In the genomic region with DNA sequence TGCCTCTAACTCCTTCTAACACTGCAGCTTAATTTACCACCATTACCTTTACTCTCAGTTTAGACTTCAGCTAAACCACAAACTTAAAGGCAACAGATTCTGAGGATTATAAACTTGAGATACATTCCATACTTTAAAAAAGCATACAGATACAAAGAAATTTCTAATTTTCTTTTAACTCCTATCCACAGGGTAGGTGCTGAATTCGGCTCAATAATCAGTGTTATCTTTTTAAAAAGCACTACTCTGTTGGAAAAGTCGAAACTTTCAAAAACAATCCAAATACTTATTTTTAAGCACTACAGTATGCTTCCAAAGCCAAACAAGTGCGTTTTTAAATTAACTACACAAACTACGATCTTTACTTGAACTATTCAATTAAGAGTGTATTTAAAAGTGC, we compare ENCODE assay signal across 9 cellular contexts. TPM values are rescaled to one million over a fixed set of nuclear protein-coding genes. Genes with fewer than 3 reads are reported as not detected.
DNase-seq lines count a peak whose midpoint lies in the region; ATAC-seq and TF ChIP-seq lines count a peak whose summit lies in the region.
"Had no signal": no experiment of that assay in that cellular context is flagged by ENCODE, and none has a peak within 500 bp of the region (broad histone marks: within the 10 kb centered on the region; RNA-seq: fewer than 3 reads in every experiment).

No MANE protein-coding gene starts in this region.

- no peaks in the 10 kb centered on the region for H4K20me1 ChIP-seq in mammary epithelial cell (ENCODE audit: insufficient read depth, low read length)

- H3K9ac ChIP-seq in HUES6 (ENCODE audit: low read length) (peak overlapping the region; percentile 87), mammary epithelial cell (ENCODE audit: insufficient read depth, low read length) (peak overlapping the region; percentile 98), mucosa of stomach (ENCODE audit: low read length) (peak overlapping the region; percentile 75)

- H2AFZ ChIP-seq in mammary epithelial cell (ENCODE audit: low read depth, low read length): peak overlapping the region; percentile 78

- TF ChIP-seq CTCF in 22Rv1 (IDR thresholded peaks at IDR 0.05): no peak
- no peak for TF ChIP-seq CTCF in mammary epithelial cell (conservative IDR thresholded peaks at IDR 0.05 in 1 of 2, IDR thresholded peaks at IDR 0.05 in 1 of 2; ENCODE audit: extremely low read depth in 1 of 2, insufficient read depth in 1 of 2, low read depth in 1 of 2, low read length in 2 of 2)
- no peak for TF ChIP-seq CTCF in GM10248 (IDR thresholded peaks at IDR 0.05; ENCODE audit: control extremely low read depth, extremely low read depth, low read depth, missing control alignments)

- peaks cover 60% of the 10 kb centered on the region for H3K79me2 ChIP-seq in mammary epithelial cell (ENCODE audit: insufficient read depth, low read length)

- no TSS peak for BruUV-seq in mammary epithelial cell (replicated peaks; lab: Mats Ljungman, UMichigan)

- intact Hi-C loops in mammary epithelial cell (cut with micrococcal nuclease): no loop called here

- H3K4me3 ChIP-seq in HUES6 (ENCODE audit: low read depth, low read length): peak overlapping the region; percentile 87
- peak overlapping the region; percentile 69 to 97 (median 95) for H3K4me3 ChIP-seq in mammary epithelial cell (replicated peaks in 1 of 3; ENCODE audit: insufficient read depth in 1 of 3, low read depth in 2 of 3, low read length in 3 of 3)
- H3K4me3 ChIP-seq in mucosa of stomach (ENCODE audit: low read length): peak overlapping the region; percentile 40

- H3K4me2 ChIP-seq in mammary epithelial cell (ENCODE audit: insufficient read depth, low read depth, low read length): peak overlapping the region; percentile 98

- H3K27ac ChIP-seq in 22Rv1 (peak overlapping the region; percentile 94; the same call in 1 of the 2 replicates), HUES6 (ENCODE audit: low read depth, low read length) (peak overlapping the region; percentile 96), mammary epithelial cell (ENCODE audit: insufficient read depth, low read depth, low read length) (peak overlapping the region; percentile 86)

- CTCF ChIA-PET in mammary epithelial cell (lab: Charles Lee; ENCODE audit: low non-redundant PET) (no interaction called here), GM10248 (lab: Yijun Ruan, JAX) (interaction anchor here (0.8 to 8.1 kb wide), 5 partner anchors 8 to 246 kb away, joined by 3 to 86 read pairs (median 7); no protein-coding TSS in a partner anchor)

- H3K9me3 ChIP-seq in HUES6 (ENCODE audit: control insufficient read depth, insufficient read depth, low read depth, low read length): no peaks in the 10 kb centered on the region
- no peaks in the 10 kb centered on the region for H3K9me3 ChIP-seq in mammary epithelial cell (replicated peaks; ENCODE audit: insufficient read depth, low read length)
- H3K9me3 ChIP-seq in mucosa of stomach (ENCODE audit: control insufficient read depth, low read length): no peaks in the 10 kb centered on the region

- H3K36me3 ChIP-seq in HUES6 (ENCODE audit: control insufficient read depth, insufficient read depth, low read length) (peaks cover 52% of the 10 kb centered on the region), mammary epithelial cell (ENCODE audit: insufficient read depth, low read length) (peaks cover 32% of the 10 kb centered on the region), mucosa of stomach (ENCODE audit: control insufficient read depth, insufficient read depth, low read length) (peaks cover 4% of the 10 kb centered on the region)

- H3K27me3 ChIP-seq in HUES6 (ENCODE audit: control insufficient read depth, insufficient read depth, low read length) (no peaks in the 10 kb centered on the region), mammary epithelial cell (ENCODE audit: insufficient read depth, low read length) (no peaks in the 10 kb centered on the region), mucosa of stomach (ENCODE audit: control insufficient read depth, insufficient read depth, low read length) (no peaks in the 10 kb centered on the region)

- in situ Hi-C loops in mammary epithelial cell (cut with MboI; ENCODE audit: low sequenced_read_pairs in 2 of 2): loop anchor here in 1 of 2 donors (25.0 kb wide), 1 partner anchor 559 kb away; the partner anchor contains the start of gene PDCD4

- dilution Hi-C loops in mammary epithelial cell (cut with HindIII; ENCODE audit: low sequenced_read_pairs): no loop called here

- no peak for ATAC-seq in left lobe of liver
- no peak for ATAC-seq in HG02885 (IDR thresholded peaks at IDR 0.05; ENCODE audit: poor library complexity, unreplicated experiment)

- 0% methylated on average over 4 of the region's 4 CpGs for WGBS in mammary epithelial cell (ENCODE audit: low coverage, missing lambda C conversion rate)

- H3K4me1 ChIP-seq in HUES6 (ENCODE audit: control insufficient read depth, insufficient read depth, low read length): peaks cover 12% of the 10 kb centered on the region
- H3K4me1 ChIP-seq in mammary epithelial cell (ENCODE audit: insufficient read depth, low read length): peaks cover 19% of the 10 kb centered on the region
- H3K4me1 ChIP-seq in mucosa of stomach (ENCODE audit: control insufficient read depth, insufficient read depth, low read length): peaks cover 6% of the 10 kb centered on the region

- DNase-seq in mammary epithelial cell (no peak), GM10248 (ENCODE audit: extremely low spot score) (no peak), NCI-H128 (lab: John Stamatoyannopoulos, UW; ENCODE audit: unreplicated experiment) (no peak), left lobe of liver (ENCODE audit: low spot score) (no peak)
- DNase-seq: cortex of kidney had no signal

- POLR2A ChIA-PET in GM10248 (lab: Yijun Ruan, JAX): no interaction called here

RNA-seq across cellular contexts. Expression of gene SMNDC1, which starts 1.0 kb away (rescaled TPM):
- 10 to 100 TPM in 1 of 2 donors, 1 to 10 TPM in 1; 6.5 to 42.8 TPM for total RNA-seq in mammary epithelial cell
- 10.9 TPM for polyA plus RNA-seq in mammary epithelial cell
- polyA minus RNA-seq in mammary epithelial cell: 12.1 TPM
- total RNA-seq in left lobe of liver: 8.8 TPM

Comparison
In these comparisons a context has a peak if more than half of its experiments do, and no peak if none do; other contexts are left out.
1. H3K4me3 ChIP-seq: peak in every context shown above with its lines; median percentile 95 in mammary epithelial cell; 87 in HUES6; 40 in mucosa of stomach.